In the genomic region with DNA sequence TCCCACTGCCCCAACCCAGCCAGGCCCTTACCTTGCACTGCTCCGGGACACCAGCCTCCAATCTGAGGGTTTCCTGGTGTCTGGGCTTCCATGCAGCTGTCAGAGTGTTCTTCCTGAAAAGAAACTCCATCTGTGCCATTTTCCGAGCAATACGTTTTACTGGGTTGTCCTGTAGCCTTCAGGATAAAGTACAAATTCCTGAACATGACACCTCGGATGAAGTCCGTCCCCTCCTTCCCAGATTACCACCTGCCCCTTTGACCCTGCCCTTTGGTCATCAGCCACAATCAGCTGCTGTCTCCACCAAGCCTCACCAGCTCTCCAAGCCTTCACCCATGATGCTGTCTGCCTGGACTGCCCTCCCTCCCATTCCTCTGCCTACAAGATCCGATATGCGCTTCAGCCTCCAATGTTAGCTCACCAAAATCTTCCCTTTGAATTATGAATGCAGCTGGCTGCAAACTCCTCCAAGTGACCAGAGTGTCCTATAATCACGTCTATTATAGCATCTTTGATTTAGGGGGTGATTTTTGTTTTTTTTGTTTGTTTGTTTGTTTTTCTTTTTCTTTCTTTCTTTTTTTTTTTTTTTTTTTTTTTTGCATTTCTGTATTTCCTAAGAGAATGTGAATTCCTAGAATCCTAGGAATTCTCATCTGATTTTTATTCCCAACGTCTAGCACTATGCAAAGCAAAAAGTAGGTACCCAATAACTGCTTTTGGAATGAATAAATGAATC, we compare ENCODE assay signal across 1 cellular context.
TF ChIP-seq lines count a peak whose summit lies in the region.

No MANE protein-coding gene starts in this region.

TF ChIP-seq in HepG2, 621 proteins besides CTCF, POLR2A, EP300 and RAD21 (continued from another document and continues in another):
- TF ChIP-seq, protein P1, sequence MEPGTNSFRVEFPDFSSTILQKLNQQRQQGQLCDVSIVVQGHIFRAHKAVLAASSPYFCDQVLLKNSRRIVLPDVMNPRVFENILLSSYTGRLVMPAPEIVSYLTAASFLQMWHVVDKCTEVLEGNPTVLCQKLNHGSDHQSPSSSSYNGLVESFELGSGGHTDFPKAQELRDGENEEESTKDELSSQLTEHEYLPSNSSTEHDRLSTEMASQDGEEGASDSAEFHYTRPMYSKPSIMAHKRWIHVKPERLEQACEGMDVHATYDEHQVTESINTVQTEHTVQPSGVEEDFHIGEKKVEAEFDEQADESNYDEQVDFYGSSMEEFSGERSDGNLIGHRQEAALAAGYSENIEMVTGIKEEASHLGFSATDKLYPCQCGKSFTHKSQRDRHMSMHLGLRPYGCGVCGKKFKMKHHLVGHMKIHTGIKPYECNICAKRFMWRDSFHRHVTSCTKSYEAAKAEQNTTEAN (CRISPR knock-in tag; conservative IDR thresholded peaks at IDR 0.05), result 0 out of 2 replicates have a peak, but pooled peaks have one; percentile 43
- TF ChIP-seq, protein P2, sequence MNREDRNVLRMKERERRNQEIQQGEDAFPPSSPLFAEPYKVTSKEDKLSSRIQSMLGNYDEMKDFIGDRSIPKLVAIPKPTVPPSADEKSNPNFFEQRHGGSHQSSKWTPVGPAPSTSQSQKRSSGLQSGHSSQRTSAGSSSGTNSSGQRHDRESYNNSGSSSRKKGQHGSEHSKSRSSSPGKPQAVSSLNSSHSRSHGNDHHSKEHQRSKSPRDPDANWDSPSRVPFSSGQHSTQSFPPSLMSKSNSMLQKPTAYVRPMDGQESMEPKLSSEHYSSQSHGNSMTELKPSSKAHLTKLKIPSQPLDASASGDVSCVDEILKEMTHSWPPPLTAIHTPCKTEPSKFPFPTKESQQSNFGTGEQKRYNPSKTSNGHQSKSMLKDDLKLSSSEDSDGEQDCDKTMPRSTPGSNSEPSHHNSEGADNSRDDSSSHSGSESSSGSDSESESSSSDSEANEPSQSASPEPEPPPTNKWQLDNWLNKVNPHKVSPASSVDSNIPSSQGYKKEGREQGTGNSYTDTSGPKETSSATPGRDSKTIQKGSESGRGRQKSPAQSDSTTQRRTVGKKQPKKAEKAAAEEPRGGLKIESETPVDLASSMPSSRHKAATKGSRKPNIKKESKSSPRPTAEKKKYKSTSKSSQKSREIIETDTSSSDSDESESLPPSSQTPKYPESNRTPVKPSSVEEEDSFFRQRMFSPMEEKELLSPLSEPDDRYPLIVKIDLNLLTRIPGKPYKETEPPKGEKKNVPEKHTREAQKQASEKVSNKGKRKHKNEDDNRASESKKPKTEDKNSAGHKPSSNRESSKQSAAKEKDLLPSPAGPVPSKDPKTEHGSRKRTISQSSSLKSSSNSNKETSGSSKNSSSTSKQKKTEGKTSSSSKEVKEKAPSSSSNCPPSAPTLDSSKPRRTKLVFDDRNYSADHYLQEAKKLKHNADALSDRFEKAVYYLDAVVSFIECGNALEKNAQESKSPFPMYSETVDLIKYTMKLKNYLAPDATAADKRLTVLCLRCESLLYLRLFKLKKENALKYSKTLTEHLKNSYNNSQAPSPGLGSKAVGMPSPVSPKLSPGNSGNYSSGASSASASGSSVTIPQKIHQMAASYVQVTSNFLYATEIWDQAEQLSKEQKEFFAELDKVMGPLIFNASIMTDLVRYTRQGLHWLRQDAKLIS (CRISPR knock-in tag; IDR thresholded peaks at IDR 0.05), result no peak
- TF ChIP-seq SPEN (CRISPR knock-in tag; IDR thresholded peaks at IDR 0.05; ENCODE audit: low read depth) (peak; percentile 78; the same call in 1 of the 2 replicates), TBP (CRISPR knock-in tag; IDR thresholded peaks at IDR 0.05) (no peak), ZNF644 (CRISPR knock-in tag; IDR thresholded peaks at IDR 0.05; ENCODE audit: low read depth) (peak; percentile 96; the same call in 1 of the 2 replicates), THYN1 (CRISPR knock-in tag; IDR thresholded peaks at IDR 0.05; ENCODE audit: borderline replicate concordance, low read depth) (0 out of 2 replicates have a peak, but pooled peaks have one; percentile 31), ZNF383 (CRISPR knock-in tag; IDR thresholded peaks at IDR 0.05; ENCODE audit: borderline replicate concordance) (no peak), NAIF1 (CRISPR knock-in tag; IDR thresholded peaks at IDR 0.05; ENCODE audit: borderline replicate concordance) (0 out of 2 replicates have a peak, but pooled peaks have one; percentile 56), AGO1 (IDR thresholded peaks at IDR 0.05; ENCODE audit: low read depth, low read length, poor library complexity, severe bottlenecking) (no peak), ARNT2 (CRISPR knock-in tag; IDR thresholded peaks at IDR 0.05; ENCODE audit: low read depth) (peak; percentile 79; the same call in 1 of the 2 replicates), ZNF792 (CRISPR knock-in tag; IDR thresholded peaks at IDR 0.05) (peak; percentile 88), ZNF720 (CRISPR knock-in tag; IDR thresholded peaks at IDR 0.05) (no peak), SP4 (CRISPR knock-in tag; IDR thresholded peaks at IDR 0.05) (peak; percentile 64; the same call in 1 of the 2 replicates), PTBP1 (IDR thresholded peaks at IDR 0.05; ENCODE audit: low read depth, low read length, poor library complexity, severe bottlenecking) (no peak), PHF21A (CRISPR knock-in tag; IDR thresholded peaks at IDR 0.05) (peak; percentile 94), ZNF775 (CRISPR knock-in tag; IDR thresholded peaks at IDR 0.05; ENCODE audit: borderline replicate concordance) (no peak), NONO (IDR thresholded peaks at IDR 0.05) (no peak), NONO (CRISPR knock-in tag; conservative IDR thresholded peaks at IDR 0.05) (peak; percentile 90), RFX5 (IDR thresholded peaks at IDR 0.05; ENCODE audit: low read depth, low read length) (peak; percentile 27; the same call in 1 of the 2 replicates), MAFF (IDR thresholded peaks at IDR 0.05; ENCODE audit: low read depth, low read length) (no peak), NR2F2 (IDR thresholded peaks at IDR 0.05; ENCODE audit: borderline replicate concordance, low read depth) (peak; percentile 95), FOXA1 (IDR thresholded peaks at IDR 0.05) (no peak), FOXA1 (CRISPR knock-in tag; IDR thresholded peaks at IDR 0.05) (peak; percentile 65; the same call in 1 of the 2 replicates), TOE1 (CRISPR knock-in tag; IDR thresholded peaks at IDR 0.05) (peak; percentile 89; the same call in 1 of the 2 replicates), FOXK1 (CRISPR knock-in tag; IDR thresholded peaks at IDR 0.05; ENCODE audit: borderline replicate concordance, low read depth) (peak; percentile 85; the same call in 1 of the 2 replicates), KDM1A (CRISPR knock-in tag; IDR thresholded peaks at IDR 0.05) (peak; percentile 84; the same call in 1 of the 2 replicates), EEA1 (CRISPR knock-in tag; IDR thresholded peaks at IDR 0.05; ENCODE audit: borderline replicate concordance) (no peak), GTF3A (CRISPR knock-in tag; conservative IDR thresholded peaks at IDR 0.05) (no peak)
- TF ChIP-seq, protein P3, sequence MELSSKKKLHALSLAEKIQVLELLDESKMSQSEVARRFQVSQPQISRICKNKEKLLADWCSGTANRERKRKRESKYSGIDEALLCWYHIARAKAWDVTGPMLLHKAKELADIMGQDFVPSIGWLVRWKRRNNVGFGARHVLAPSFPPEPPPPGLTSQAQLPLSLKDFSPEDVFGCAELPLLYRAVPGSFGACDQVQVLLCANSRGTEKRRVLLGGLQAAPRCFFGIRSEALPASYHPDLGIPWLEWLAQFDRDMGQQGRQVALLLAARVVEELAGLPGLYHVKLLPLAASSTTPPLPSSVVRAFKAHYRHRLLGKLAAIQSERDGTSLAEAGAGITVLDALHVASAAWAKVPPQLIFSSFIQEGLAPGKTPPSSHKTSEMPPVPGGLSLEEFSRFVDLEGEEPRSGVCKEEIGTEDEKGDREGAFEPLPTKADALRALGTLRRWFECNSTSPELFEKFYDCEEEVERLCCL (CRISPR knock-in tag; IDR thresholded peaks at IDR 0.05; ENCODE audit: borderline replicate concordance), result no peak
- TF ChIP-seq, protein P4, sequence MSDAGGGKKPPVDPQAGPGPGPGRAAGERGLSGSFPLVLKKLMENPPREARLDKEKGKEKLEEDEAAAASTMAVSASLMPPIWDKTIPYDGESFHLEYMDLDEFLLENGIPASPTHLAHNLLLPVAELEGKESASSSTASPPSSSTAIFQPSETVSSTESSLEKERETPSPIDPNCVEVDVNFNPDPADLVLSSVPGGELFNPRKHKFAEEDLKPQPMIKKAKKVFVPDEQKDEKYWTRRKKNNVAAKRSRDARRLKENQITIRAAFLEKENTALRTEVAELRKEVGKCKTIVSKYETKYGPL (CRISPR knock-in tag; IDR thresholded peaks at IDR 0.05), result no peak
- TF ChIP-seq, protein P5, sequence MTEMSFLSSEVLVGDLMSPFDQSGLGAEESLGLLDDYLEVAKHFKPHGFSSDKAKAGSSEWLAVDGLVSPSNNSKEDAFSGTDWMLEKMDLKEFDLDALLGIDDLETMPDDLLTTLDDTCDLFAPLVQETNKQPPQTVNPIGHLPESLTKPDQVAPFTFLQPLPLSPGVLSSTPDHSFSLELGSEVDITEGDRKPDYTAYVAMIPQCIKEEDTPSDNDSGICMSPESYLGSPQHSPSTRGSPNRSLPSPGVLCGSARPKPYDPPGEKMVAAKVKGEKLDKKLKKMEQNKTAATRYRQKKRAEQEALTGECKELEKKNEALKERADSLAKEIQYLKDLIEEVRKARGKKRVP (CRISPR knock-in tag; IDR thresholded peaks at IDR 0.05), result peak in 1 of 2 experiments; percentile 10; a peak in 2 of 4 replicates
- TF ChIP-seq, protein P6, sequence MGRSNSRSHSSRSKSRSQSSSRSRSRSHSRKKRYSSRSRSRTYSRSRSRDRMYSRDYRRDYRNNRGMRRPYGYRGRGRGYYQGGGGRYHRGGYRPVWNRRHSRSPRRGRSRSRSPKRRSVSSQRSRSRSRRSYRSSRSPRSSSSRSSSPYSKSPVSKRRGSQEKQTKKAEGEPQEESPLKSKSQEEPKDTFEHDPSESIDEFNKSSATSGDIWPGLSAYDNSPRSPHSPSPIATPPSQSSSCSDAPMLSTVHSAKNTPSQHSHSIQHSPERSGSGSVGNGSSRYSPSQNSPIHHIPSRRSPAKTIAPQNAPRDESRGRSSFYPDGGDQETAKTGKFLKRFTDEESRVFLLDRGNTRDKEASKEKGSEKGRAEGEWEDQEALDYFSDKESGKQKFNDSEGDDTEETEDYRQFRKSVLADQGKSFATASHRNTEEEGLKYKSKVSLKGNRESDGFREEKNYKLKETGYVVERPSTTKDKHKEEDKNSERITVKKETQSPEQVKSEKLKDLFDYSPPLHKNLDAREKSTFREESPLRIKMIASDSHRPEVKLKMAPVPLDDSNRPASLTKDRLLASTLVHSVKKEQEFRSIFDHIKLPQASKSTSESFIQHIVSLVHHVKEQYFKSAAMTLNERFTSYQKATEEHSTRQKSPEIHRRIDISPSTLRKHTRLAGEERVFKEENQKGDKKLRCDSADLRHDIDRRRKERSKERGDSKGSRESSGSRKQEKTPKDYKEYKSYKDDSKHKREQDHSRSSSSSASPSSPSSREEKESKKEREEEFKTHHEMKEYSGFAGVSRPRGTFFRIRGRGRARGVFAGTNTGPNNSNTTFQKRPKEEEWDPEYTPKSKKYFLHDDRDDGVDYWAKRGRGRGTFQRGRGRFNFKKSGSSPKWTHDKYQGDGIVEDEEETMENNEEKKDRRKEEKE (IDR thresholded peaks at IDR 0.05), result no peak
- TF ChIP-seq, protein P7, sequence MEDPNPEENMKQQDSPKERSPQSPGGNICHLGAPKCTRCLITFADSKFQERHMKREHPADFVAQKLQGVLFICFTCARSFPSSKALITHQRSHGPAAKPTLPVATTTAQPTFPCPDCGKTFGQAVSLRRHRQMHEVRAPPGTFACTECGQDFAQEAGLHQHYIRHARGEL (CRISPR knock-in tag; IDR thresholded peaks at IDR 0.05), result no peak
- TF ChIP-seq, protein P8, sequence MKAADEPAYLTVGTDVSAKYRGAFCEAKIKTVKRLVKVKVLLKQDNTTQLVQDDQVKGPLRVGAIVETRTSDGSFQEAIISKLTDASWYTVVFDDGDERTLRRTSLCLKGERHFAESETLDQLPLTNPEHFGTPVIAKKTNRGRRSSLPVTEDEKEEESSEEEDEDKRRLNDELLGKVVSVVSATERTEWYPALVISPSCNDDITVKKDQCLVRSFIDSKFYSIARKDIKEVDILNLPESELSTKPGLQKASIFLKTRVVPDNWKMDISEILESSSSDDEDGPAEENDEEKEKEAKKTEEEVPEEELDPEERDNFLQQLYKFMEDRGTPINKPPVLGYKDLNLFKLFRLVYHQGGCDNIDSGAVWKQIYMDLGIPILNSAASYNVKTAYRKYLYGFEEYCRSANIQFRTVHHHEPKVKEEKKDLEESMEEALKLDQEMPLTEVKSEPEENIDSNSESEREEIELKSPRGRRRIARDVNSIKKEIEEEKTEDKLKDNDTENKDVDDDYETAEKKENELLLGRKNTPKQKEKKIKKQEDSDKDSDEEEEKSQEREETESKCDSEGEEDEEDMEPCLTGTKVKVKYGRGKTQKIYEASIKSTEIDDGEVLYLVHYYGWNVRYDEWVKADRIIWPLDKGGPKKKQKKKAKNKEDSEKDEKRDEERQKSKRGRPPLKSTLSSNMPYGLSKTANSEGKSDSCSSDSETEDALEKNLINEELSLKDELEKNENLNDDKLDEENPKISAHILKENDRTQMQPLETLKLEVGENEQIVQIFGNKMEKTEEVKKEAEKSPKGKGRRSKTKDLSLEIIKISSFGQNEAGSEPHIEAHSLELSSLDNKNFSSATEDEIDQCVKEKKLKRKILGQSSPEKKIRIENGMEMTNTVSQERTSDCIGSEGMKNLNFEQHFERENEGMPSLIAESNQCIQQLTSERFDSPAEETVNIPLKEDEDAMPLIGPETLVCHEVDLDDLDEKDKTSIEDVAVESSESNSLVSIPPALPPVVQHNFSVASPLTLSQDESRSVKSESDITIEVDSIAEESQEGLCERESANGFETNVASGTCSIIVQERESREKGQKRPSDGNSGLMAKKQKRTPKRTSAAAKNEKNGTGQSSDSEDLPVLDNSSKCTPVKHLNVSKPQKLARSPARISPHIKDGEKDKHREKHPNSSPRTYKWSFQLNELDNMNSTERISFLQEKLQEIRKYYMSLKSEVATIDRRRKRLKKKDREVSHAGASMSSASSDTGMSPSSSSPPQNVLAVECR (CRISPR knock-in tag; IDR thresholded peaks at IDR 0.05; ENCODE audit: borderline replicate concordance), result peak; percentile 85; the same call in 1 of the 2 replicates
- TF ChIP-seq, protein P9, sequence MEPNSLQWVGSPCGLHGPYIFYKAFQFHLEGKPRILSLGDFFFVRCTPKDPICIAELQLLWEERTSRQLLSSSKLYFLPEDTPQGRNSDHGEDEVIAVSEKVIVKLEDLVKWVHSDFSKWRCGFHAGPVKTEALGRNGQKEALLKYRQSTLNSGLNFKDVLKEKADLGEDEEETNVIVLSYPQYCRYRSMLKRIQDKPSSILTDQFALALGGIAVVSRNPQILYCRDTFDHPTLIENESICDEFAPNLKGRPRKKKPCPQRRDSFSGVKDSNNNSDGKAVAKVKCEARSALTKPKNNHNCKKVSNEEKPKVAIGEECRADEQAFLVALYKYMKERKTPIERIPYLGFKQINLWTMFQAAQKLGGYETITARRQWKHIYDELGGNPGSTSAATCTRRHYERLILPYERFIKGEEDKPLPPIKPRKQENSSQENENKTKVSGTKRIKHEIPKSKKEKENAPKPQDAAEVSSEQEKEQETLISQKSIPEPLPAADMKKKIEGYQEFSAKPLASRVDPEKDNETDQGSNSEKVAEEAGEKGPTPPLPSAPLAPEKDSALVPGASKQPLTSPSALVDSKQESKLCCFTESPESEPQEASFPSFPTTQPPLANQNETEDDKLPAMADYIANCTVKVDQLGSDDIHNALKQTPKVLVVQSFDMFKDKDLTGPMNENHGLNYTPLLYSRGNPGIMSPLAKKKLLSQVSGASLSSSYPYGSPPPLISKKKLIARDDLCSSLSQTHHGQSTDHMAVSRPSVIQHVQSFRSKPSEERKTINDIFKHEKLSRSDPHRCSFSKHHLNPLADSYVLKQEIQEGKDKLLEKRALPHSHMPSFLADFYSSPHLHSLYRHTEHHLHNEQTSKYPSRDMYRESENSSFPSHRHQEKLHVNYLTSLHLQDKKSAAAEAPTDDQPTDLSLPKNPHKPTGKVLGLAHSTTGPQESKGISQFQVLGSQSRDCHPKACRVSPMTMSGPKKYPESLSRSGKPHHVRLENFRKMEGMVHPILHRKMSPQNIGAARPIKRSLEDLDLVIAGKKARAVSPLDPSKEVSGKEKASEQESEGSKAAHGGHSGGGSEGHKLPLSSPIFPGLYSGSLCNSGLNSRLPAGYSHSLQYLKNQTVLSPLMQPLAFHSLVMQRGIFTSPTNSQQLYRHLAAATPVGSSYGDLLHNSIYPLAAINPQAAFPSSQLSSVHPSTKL (CRISPR knock-in tag; IDR thresholded peaks at IDR 0.05), result peak; percentile 97
